8 cellular contexts compared by ENCODE assay signal in the genomic region with DNA sequence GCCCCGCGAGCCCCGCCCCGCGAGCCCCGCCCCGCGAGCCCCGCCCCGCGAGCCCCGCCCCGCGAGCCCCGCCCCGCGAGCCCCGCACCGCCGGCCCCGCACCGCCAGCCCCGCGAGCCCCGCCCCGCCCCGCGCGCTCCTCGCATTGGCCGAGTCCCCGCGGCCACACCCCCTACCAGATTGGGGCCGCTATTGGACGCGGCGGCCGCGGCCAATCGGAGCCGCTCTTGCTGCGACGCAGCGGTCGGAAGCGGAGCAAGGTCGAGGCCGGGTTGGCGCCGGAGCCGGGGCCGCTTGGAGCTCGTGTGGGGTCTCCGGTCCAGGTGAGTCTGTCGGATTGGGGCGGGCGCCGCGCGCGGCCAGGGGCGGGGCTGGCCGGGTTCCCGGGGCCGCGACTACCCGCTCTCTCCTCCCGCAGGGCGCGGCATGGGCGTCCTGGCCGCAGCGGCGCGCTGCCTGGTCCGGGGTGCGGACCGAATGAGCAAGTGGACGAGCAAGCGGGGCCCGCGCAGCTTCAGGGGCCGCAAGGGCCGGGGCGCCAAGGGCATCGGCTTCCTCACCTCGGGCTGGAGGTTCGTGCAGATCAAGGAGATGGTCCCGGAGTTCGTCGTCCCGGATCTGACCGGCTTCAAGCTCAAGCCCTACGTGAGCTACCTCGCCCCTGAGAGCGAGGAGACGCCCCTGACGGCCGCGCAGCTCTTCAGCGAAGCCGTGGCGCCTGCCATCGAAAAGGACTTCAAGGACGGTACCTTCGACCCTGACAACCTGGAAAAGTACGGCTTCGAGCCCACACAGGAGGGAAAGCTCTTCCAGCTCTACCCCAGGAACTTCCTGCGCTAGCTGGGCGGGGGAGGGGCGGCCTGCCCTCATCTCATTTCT. TPM values are rescaled to one million over a fixed set of nuclear protein-coding genes. Genes with fewer than 3 reads are reported as not detected.
DNase-seq lines count a peak whose midpoint lies in the region; ATAC-seq and TF ChIP-seq lines count a peak whose summit lies in the region.

A gene (plus strand): TSS at position 224 of the 879 bp plus-strand sequence. CDS start 203 bp downstream, at position 427.

- POLR2A ChIA-PET in PC-3 (lab: Charles Lee; ENCODE audit: unreplicated experiment): interaction anchor here (0.6 to 1.3 kb wide), 3 partner anchors 20 to 53 kb away, joined by 3 to 21 read pairs (median 5); a partner anchor contains a TSS

- peaks cover 16% of the 10 kb centered on the region for H3K79me2 ChIP-seq in PC-3 (ENCODE audit: low read length)

- H3K9me2 ChIP-seq in PC-3 (replicated peaks; ENCODE audit: low read length): no peaks in the 10 kb centered on the region

- H3F3A ChIP-seq in PC-3 (ENCODE audit: low read length, unreplicated experiment): no peaks in the 10 kb centered on the region

- no peaks in the 10 kb centered on the region for H4K20me1 ChIP-seq in PC-3 (ENCODE audit: low read length)

- peak within 1 kb of the TSS; percentile 67; the same call in 1 of the 2 replicates for H2AFZ ChIP-seq in PC-3 (ENCODE audit: low read length)

- H3K9me3 ChIP-seq in PC-3 (ENCODE audit: low read length) (no peaks in the 10 kb centered on the region), mucosa of rectum (ENCODE audit: control insufficient read depth in 2 of 2, low read length in 2 of 2) (no peaks in the 10 kb centered on the region)

- TF ChIP-seq CTCF in PC-3 (conservative IDR thresholded peaks at IDR 0.05; ENCODE audit: low read depth, low read length) (no peak), epithelial cell of proximal tubule (conservative IDR thresholded peaks at IDR 0.05; ENCODE audit: low read depth, low read length) (no peak)

- ATAC-seq in GM21390 (IDR thresholded peaks at IDR 0.05; ENCODE audit: unreplicated experiment) (peak; percentile 84), PC-3 (peak; percentile 72)

- BruUV-seq in PC-3 (replicated peaks; lab: Mats Ljungman, UMichigan): TSS peak; percentile 94

- H3K4me1 ChIP-seq in PC-3 (ENCODE audit: insufficient read depth, low read length) (peaks cover 7% of the 10 kb centered on the region), mucosa of rectum (ENCODE audit: control insufficient read depth in 2 of 2, insufficient read depth in 2 of 2, low read length in 2 of 2) (peaks cover 17 to 29% of the 10 kb centered on the region in 2 donors)

- in situ Hi-C loops in Caki2 (cut with HindIII; ENCODE audit: low pct_unique_long_range_greater_than_20kb, low sequenced_read_pairs): no loop called here

- H3K36me3 ChIP-seq in PC-3 (ENCODE audit: low read depth, low read length) (no peaks in the 10 kb centered on the region; the same call in 1 of the 2 replicates), mucosa of rectum (ENCODE audit: control insufficient read depth in 2 of 2, insufficient read depth in 2 of 2, low read length in 2 of 2) (peaks cover 7 to 22% of the 10 kb centered on the region in 2 donors)

- peak within 1 kb of the TSS; percentile 95 for H3K4me2 ChIP-seq in PC-3 (ENCODE audit: low read length)

- H3K27me3 ChIP-seq in PC-3 (ENCODE audit: low read length) (no peaks in the 10 kb centered on the region), mucosa of rectum (ENCODE audit: control insufficient read depth in 2 of 2, insufficient read depth in 2 of 2, low read length in 2 of 2) (no peaks in the 10 kb centered on the region)

- H3K27ac ChIP-seq in PC-3 (ENCODE audit: low read length): peak within 1 kb of the TSS; percentile 30; the same call in 1 of the 2 replicates
- H3K27ac ChIP-seq in mucosa of rectum (ENCODE audit: low read depth in 2 of 2, low read length in 2 of 2): peak within 1 kb of the TSS; percentile 90 to 93

- DNase-seq in Caki2 (ENCODE audit: low read depth) (peak; percentile 77), HuH-7 (ENCODE audit: low spot score) (peak; percentile 99), PC-3 (peak; percentile 90), epithelial cell of proximal tubule (ENCODE audit: low read depth) (no peak)
- DNase-seq in activated T-cell treated with anti-CD3 and anti-CD28 coated beads, Interleukin-2, amount 50 U/mL, for 1 hour: peak; percentile 86
- peak; percentile 90 for DNase-seq in stimulated activated CD8-positive, alpha-beta memory T cell treated with anti-CD3 and anti-CD28 coated beads, Interleukin-4, amount 100 ng/mL, for 48 hours

- peak within 1 kb of the TSS; percentile 76 for H3K9ac ChIP-seq in PC-3 (ENCODE audit: low read length)
- peak within 1 kb of the TSS; percentile 79 to 81 for H3K9ac ChIP-seq in mucosa of rectum (ENCODE audit: low read depth in 1 of 2, low read length in 2 of 2)

- intact Hi-C loops in PC-3 (cut with micrococcal nuclease): loop anchor here (1.0 to 10.0 kb wide), 2 partner anchors 17 to 53 kb away; a partner anchor contains a TSS

- CTCF ChIA-PET in PC-3 (lab: Charles Lee): interaction anchor here (0.5 to 0.6 kb wide), 3 partner anchors 40 to 265 kb away, joined by 3 to 5 read pairs (median 3); a partner anchor contains a TSS

- H3K4me3 ChIP-seq in PC-3 (ENCODE audit: low read length) (peak within 1 kb of the TSS; percentile 84), epithelial cell of proximal tubule (ENCODE audit: low read depth, low read length) (peak within 1 kb of the TSS; percentile 88), mucosa of rectum (ENCODE audit: low read length in 2 of 2) (peak within 1 kb of the TSS; percentile 80 to 85)

RNA-seq across cellular contexts. Expression of the gene that starts here (rescaled TPM):
- total RNA-seq in Caki2 (2014; rRNA removed; shearing (Covaris generic); ENCODE audit: low replicate concordance): 65.2 and 71.9 TPM in 2 replicates
- total RNA-seq in PC-3 (2014; rRNA removed) (159 and 193 TPM in 2 replicates), epithelial cell of proximal tubule (110 and 125 TPM in 2 replicates)
